25 cellular contexts compared by ENCODE assay signal in genomic region chr19:13408889-13409518, GRCh38.
A peak's percentile ranks its signal among the peaks of the same experiment; 100 is the strongest.
DNase-seq lines count a peak whose midpoint lies in the region; ATAC-seq and TF ChIP-seq lines count a peak whose summit lies in the region.
"Had no signal": no experiment of that assay in that cellular context is flagged by ENCODE, and none has a peak within 500 bp of the region (broad histone marks: within the 10 kb centered on the region; RNA-seq: fewer than 3 reads in every experiment).

No MANE protein-coding gene starts in this region.

- H3K9me3 ChIP-seq in HEK293 (ENCODE audit: control insufficient read depth, insufficient read depth, low read depth, low read length) (no peaks in the 10 kb centered on the region), endodermal cell (ENCODE audit: control insufficient read depth, low read length) (no peaks in the 10 kb centered on the region)
- H3K9me3 ChIP-seq: BE2C had no signal

- H3K4me1 ChIP-seq in HEK293 (ENCODE audit: control insufficient read depth, insufficient read depth, low read length) (no peaks in the 10 kb centered on the region), endodermal cell (ENCODE audit: control insufficient read depth, insufficient read depth, low read length) (no peaks in the 10 kb centered on the region)
- H3K4me1 ChIP-seq: BE2C had no signal

- TF ChIP-seq CTCF in HEK293 (tag by site-specific recombination; IDR thresholded peaks at IDR 0.05) (no peak), endodermal cell (conservative IDR thresholded peaks at IDR 0.05) (no peak), neural crest cell (conservative IDR thresholded peaks at IDR 0.05) (no peak)

- ATAC-seq in GM21447 (IDR thresholded peaks at IDR 0.05; ENCODE audit: unreplicated experiment), result no peak
- ATAC-seq: Panc1 had no signal

- H3K4me3 Mint-ChIP-seq in endodermal cell (no peak overlapping the region), neural crest cell (no peak overlapping the region)
- H3K4me3 Mint-ChIP-seq: CD14-positive monocyte; CD8-positive, alpha-beta memory T cell had no signal

- DNase-seq in DMS 273 (lab: John Stamatoyannopoulos, UW; ENCODE audit: unreplicated experiment), result peak; percentile 20
- DNase-seq in DMS 273 treated with DMSO at 0.1 percent for 48 hours (lab: John Stamatoyannopoulos, UW), result no peak
- no peak for DNase-seq in endodermal cell
- peak; percentile 50 for DNase-seq in neural crest cell (ENCODE audit: low read depth, low spot score)
- no peak for DNase-seq in activated CD8-positive, alpha-beta memory T cell treated with anti-CD3 and anti-CD28 coated beads for 24 hours
- DNase-seq in GF-D8 (lab: John Stamatoyannopoulos, UW), result no peak
- DNase-seq: BE2C; CD8-positive, alpha-beta memory T cell; DMS153; DND-41; GOT3; HCEC 1CT; IMR-90; MM.1S; NCI-H2029 treated with DMSO at 0.1 percent for 48 hours; NCI-H446 treated with DMSO at 0.1 percent for 48 hours; NCI-H526; SHP77 treated with DMSO at 0.1 percent for 48 hours had no signal

- H3K36me3 ChIP-seq in HEK293 (ENCODE audit: control insufficient read depth in 2 of 2, insufficient read depth in 1 of 2, low read length in 2 of 2) (no peaks in the 10 kb centered on the region), endodermal cell (ENCODE audit: control insufficient read depth, insufficient read depth, low read length) (no peaks in the 10 kb centered on the region)
- H3K36me3 ChIP-seq: BE2C had no signal

- H3K27ac ChIP-seq in HEK293 (ENCODE audit: extremely low read depth, low read depth, low read length), result no peak overlapping the region
- H3K27ac ChIP-seq in endodermal cell (ENCODE audit: low read depth, low read length), result peak overlapping the region; percentile 68
- H3K27ac ChIP-seq: 22Rv1, KMS-11, SK-N-MC had no signal

- no peaks in the 10 kb centered on the region for H3K4me1 Mint-ChIP-seq in endodermal cell
- H3K4me1 Mint-ChIP-seq in neural crest cell, result peaks cover 15% of the 10 kb centered on the region
- H3K4me1 Mint-ChIP-seq: CD14-positive monocyte; CD8-positive, alpha-beta memory T cell had no signal

- no peak overlapping the region for H3K9ac ChIP-seq in endodermal cell (ENCODE audit: extremely low read depth, low read length, poor library complexity, severe bottlenecking)
- H3K9ac ChIP-seq: KMS-11 had no signal

- H3K36me3 Mint-ChIP-seq in endodermal cell (ENCODE audit: low read depth) (no peaks in the 10 kb centered on the region), neural crest cell (ENCODE audit: low read depth) (no peaks in the 10 kb centered on the region)
- H3K36me3 Mint-ChIP-seq: CD14-positive monocyte; CD8-positive, alpha-beta memory T cell had no signal

- H3K4me3 ChIP-seq in HEK293 (ENCODE audit: low read depth, low read length) (no peak overlapping the region), endodermal cell (ENCODE audit: low read length) (no peak overlapping the region)
- H3K4me3 ChIP-seq: SK-N-MC had no signal

- no peaks in the 10 kb centered on the region for H3K27me3 ChIP-seq in endodermal cell (ENCODE audit: control insufficient read depth, insufficient read depth, low read length, poor library complexity, severe bottlenecking)
- H3K27me3 ChIP-seq: BE2C had no signal

- POLR2A ChIA-PET in HEK293 (lab: Yijun Ruan, JAX), result no interaction called here

- 61 to 86% methylated on average over 13 to 16 of the region's 16 CpGs for WGBS in endodermal cell (ENCODE audit: insufficient coverage in 1 of 2, insufficient read length in 1 of 2), 2 experiments

- H3K27ac Mint-ChIP-seq in endodermal cell, result no peak overlapping the region
- H3K27ac Mint-ChIP-seq in neural crest cell (ENCODE audit: unreplicated experiment), result peak overlapping the region; percentile 79
- H3K27ac Mint-ChIP-seq: CD14-positive monocyte; CD8-positive, alpha-beta memory T cell had no signal

- CTCF ChIA-PET in HEK293 (lab: Yijun Ruan, JAX), result no interaction called here

- H3K27me3 Mint-ChIP-seq in endodermal cell (ENCODE audit: insufficient read depth) (no peaks in the 10 kb centered on the region), neural crest cell (ENCODE audit: low read depth) (peaks cover 17% of the 10 kb centered on the region)

- H3K9me3 Mint-ChIP-seq in endodermal cell (no peaks in the 10 kb centered on the region), neural crest cell (no peaks in the 10 kb centered on the region)

TF ChIP-seq in HEK293, 187 proteins besides CTCF, POLR2A, EP300 and RAD21:
- TF ChIP-seq ATF2 (tag by site-specific recombination; IDR thresholded peaks at IDR 0.05; ENCODE audit: low read depth) (0 out of 2 replicates have a peak, but pooled peaks have one; percentile 4), ZSCAN23 (tag by site-specific recombination; IDR thresholded peaks at IDR 0.05) (no peak), ZNF350 (tag by site-specific recombination; IDR thresholded peaks at IDR 0.05) (no peak)

Comparison
In these comparisons a context has a peak if more than half of its experiments do, and no peak if none do; other contexts are left out.
1. DNase-seq: peak in DMS 273 (single experiment) and neural crest cell (single experiment); none in DMS 273 treated with DMSO at 0.1 percent for 48 hours (single experiment), endodermal cell (single experiment), activated CD8-positive, alpha-beta memory T cell treated with anti-CD3 and anti-CD28 coated beads for 24 hours (single experiment) and GF-D8 (single experiment).